ENCODE assay signal across 8 cellular contexts in the genomic region with DNA sequence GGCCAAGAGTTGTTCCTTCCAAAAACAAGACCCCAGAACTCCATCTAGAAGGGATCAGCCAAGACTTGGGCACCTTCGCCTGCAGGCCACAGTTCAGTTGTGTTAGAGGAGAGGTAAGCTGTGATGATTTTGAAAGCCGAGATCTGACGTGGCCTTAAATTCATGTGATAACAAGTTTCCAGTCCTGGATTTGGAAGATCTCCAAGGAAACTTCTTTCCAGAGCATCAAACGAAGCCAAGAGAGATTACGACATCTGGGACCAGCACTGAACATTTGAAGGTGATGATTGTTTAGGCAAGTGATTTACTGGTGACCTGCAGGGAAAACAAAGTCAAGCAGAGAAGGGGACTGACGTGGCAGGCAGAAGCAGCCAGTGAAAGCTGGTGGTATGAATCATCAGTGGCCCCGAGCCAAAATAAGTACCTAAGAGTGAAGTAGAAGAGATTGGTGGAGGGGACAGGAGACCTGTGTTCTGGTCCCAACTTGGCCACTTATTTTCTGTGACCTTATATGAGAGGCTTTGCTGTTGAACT.
DNase-seq lines count a peak whose midpoint lies in the region; ATAC-seq and TF ChIP-seq lines count a peak whose summit lies in the region.

No MANE protein-coding gene starts in this region.

- no peak overlapping the region for H3K9ac ChIP-seq in fibroblast of lung (ENCODE audit: insufficient read depth, low read length)

- ATAC-seq in GM18870 (IDR thresholded peaks at IDR 0.05; ENCODE audit: unreplicated experiment) (peak; percentile 48), HG03457 (IDR thresholded peaks at IDR 0.05; ENCODE audit: unreplicated experiment) (no peak), GM21381 (IDR thresholded peaks at IDR 0.05; ENCODE audit: unreplicated experiment) (no peak)
- ATAC-seq in stimulated activated effector memory CD8-positive, alpha-beta T cell treated with anti-CD3 and anti-CD28 coated beads, Interleukin-12 subunit alpha, Interleukin-12 subunit beta, amount 100 ng/mL, for 72 hours: peak; percentile 71

- TF ChIP-seq CTCF in fibroblast of lung (conservative IDR thresholded peaks at IDR 0.05 in 1 of 2, IDR thresholded peaks at IDR 0.05 in 1 of 2; ENCODE audit: low read depth in 1 of 2, low read length in 2 of 2): no peak

- H3K4me1 Mint-ChIP-seq in stimulated activated effector memory CD8-positive, alpha-beta T cell treated with anti-CD3 and anti-CD28 coated beads, Interleukin-12 subunit alpha, Interleukin-12 subunit beta, amount 100 ng/mL, for 72 hours: peaks cover 10% of the 10 kb centered on the region

- no peak overlapping the region for H3K4me2 ChIP-seq in fibroblast of lung (ENCODE audit: extremely low read depth, insufficient read depth, low read length)

- H3K79me2 ChIP-seq in ACC112 (ENCODE audit: control insufficient read depth, insufficient read depth, low read length, unreplicated experiment) (no peaks in the 10 kb centered on the region), fibroblast of lung (ENCODE audit: control insufficient read depth, insufficient read depth, low read length) (no peaks in the 10 kb centered on the region)

- H2AFZ ChIP-seq in ACC112 (ENCODE audit: low read length, unreplicated experiment) (no peak overlapping the region), fibroblast of lung (ENCODE audit: low read length) (no peak overlapping the region)

- H4K20me1 ChIP-seq in fibroblast of lung (ENCODE audit: control insufficient read depth, extremely low read depth, insufficient read depth, low read length): no peaks in the 10 kb centered on the region

- H3K4me1 ChIP-seq in ACC112 (ENCODE audit: control insufficient read depth, insufficient read depth, low read length, unreplicated experiment) (peaks cover 23% of the 10 kb centered on the region), fibroblast of lung (ENCODE audit: control insufficient read depth, extremely low read depth, insufficient read depth, low read length) (peaks cover 5% of the 10 kb centered on the region)

- peak overlapping the region; percentile 12; the same call in 1 of the 2 replicates for H3K4me3 ChIP-seq in ACC112 (ENCODE audit: low read depth, low read length)
- H3K4me3 ChIP-seq in fibroblast of lung (replicated peaks in 1 of 4; ENCODE audit: control extremely low read depth in 1 of 4, insufficient read depth in 1 of 4, low read depth in 3 of 4, low read length in 4 of 4): no peak overlapping the region

- H3K27ac ChIP-seq in ACC112 (ENCODE audit: low read depth, low read length): peak overlapping the region; percentile 55; the same call in 1 of the 2 replicates
- no peak overlapping the region for H3K27ac ChIP-seq in fibroblast of lung (ENCODE audit: insufficient read depth, low read length)

- H3K9me3 Mint-ChIP-seq in stimulated activated effector memory CD8-positive, alpha-beta T cell treated with anti-CD3 and anti-CD28 coated beads, Interleukin-12 subunit alpha, Interleukin-12 subunit beta, amount 100 ng/mL, for 72 hours: no peaks in the 10 kb centered on the region

- H3K27me3 ChIP-seq in ACC112 (ENCODE audit: insufficient read depth, low read length): no peaks in the 10 kb centered on the region
- H3K27me3 ChIP-seq in fibroblast of lung (ENCODE audit: control insufficient read depth, insufficient read depth, low read length): no peaks in the 10 kb centered on the region

- H3K27ac Mint-ChIP-seq in stimulated activated effector memory CD8-positive, alpha-beta T cell treated with anti-CD3 and anti-CD28 coated beads, Interleukin-12 subunit alpha, Interleukin-12 subunit beta, amount 100 ng/mL, for 72 hours: no peak overlapping the region

- H3K9me3 ChIP-seq in fibroblast of lung (ENCODE audit: control insufficient read depth, insufficient read depth, low read depth, low read length): no peaks in the 10 kb centered on the region

- H3K36me3 Mint-ChIP-seq in stimulated activated effector memory CD8-positive, alpha-beta T cell treated with anti-CD3 and anti-CD28 coated beads, Interleukin-12 subunit alpha, Interleukin-12 subunit beta, amount 100 ng/mL, for 72 hours: no peaks in the 10 kb centered on the region

- H3K36me3 ChIP-seq in ACC112 (ENCODE audit: insufficient read depth, low read length) (no peaks in the 10 kb centered on the region), fibroblast of lung (ENCODE audit: control insufficient read depth, insufficient read depth, low read length) (no peaks in the 10 kb centered on the region)

- peak; percentile 82 for DNase-seq in LHCN-M2 (ENCODE audit: low read depth)
- peak; percentile 90 to 91 for DNase-seq in fibroblast of lung (ENCODE audit: low read depth in 2 of 2)
- peak in 1 of 2 donors; percentile 62 for DNase-seq in stimulated activated effector memory CD8-positive, alpha-beta T cell treated with anti-CD3 and anti-CD28 coated beads, Interleukin-12 subunit alpha, Interleukin-12 subunit beta, amount 100 ng/mL, for 72 hours (ENCODE audit: low spot score in 2 of 2)
- DNase-seq in activated CD4-positive, alpha-beta T cell treated with anti-CD3 and anti-CD28 coated beads, Interleukin-2, amount 50 U/mL, for 1 hour: no peak

- H3K4me3 Mint-ChIP-seq in stimulated activated effector memory CD8-positive, alpha-beta T cell treated with anti-CD3 and anti-CD28 coated beads, Interleukin-12 subunit alpha, Interleukin-12 subunit beta, amount 100 ng/mL, for 72 hours: no peak overlapping the region

Comparison
In these comparisons a context has a peak if more than half of its experiments do, and no peak if none do; other contexts are left out.
1. ATAC-seq: peak in GM18870 (single experiment) and stimulated activated effector memory CD8-positive, alpha-beta T cell treated with anti-CD3 and anti-CD28 coated beads, Interleukin-12 subunit alpha, Interleukin-12 subunit beta, amount 100 ng/mL, for 72 hours (single experiment); none in HG03457 (single experiment) and GM21381 (single experiment).